Comparison of ENCODE assay signal across 25 cellular contexts in genomic region chr3:194386610-194387009, GRCh38. TPM values are rescaled to one million over a fixed set of nuclear protein-coding genes. Genes with fewer than 3 reads are reported as not detected.
A peak's percentile ranks its signal among the peaks of the same experiment; 100 is the strongest.
DNase-seq lines count a peak whose midpoint lies in the region; ATAC-seq and TF ChIP-seq lines count a peak whose summit lies in the region.
"Had no signal": no experiment of that assay in that cellular context is flagged by ENCODE, and none has a peak within 500 bp of the region (broad histone marks: within the 10 kb centered on the region; RNA-seq: fewer than 3 reads in every experiment).

No MANE protein-coding gene starts in this region.

- peaks cover 13% of the 10 kb centered on the region for H3K9me3 Mint-ChIP-seq in activated CD8-positive, alpha-beta memory T cell treated with anti-CD3 and anti-CD28 coated beads, Interleukin-2, amount 10 ng/mL, durations not matched to agents 7 days and 5 days (ENCODE audit: low read depth)

- intact Hi-C loops in left ventricle myocardium inferior (cut with micrococcal nuclease) (no loop called here), A673 (cut with micrococcal nuclease; ENCODE audit: unreplicated experiment) (no loop called here)

- H3K27ac Mint-ChIP-seq in activated CD8-positive, alpha-beta memory T cell treated with anti-CD3 and anti-CD28 coated beads, Interleukin-2, amount 10 ng/mL, durations not matched to agents 7 days and 5 days = no peak overlapping the region
- H3K27ac Mint-ChIP-seq: activated T-cell treated with anti-CD3 and anti-CD28 coated beads, Interleukin-2, amount 50 U/mL, for 24 hours; CD4-positive, CD25-positive, alpha-beta regulatory T cell had no signal

- no TSS peak for BruUV-seq in A673 (replicated peaks; lab: Mats Ljungman, UMichigan)

- H2BK5ac ChIP-seq in neuronal stem cell (ENCODE audit: low read length) = no peak overlapping the region

- H3K27me3 ChIP-seq in neuronal stem cell (ENCODE audit: control insufficient read depth in 3 of 3, insufficient read depth in 3 of 3, low read depth in 1 of 3, low read length in 3 of 3) (no peaks in the 10 kb centered on the region), left ventricle myocardium inferior (ENCODE audit: low read depth) (peaks cover 43% of the 10 kb centered on the region), A673 (replicated peaks; ENCODE audit: insufficient read depth, low read depth, low read length, poor library complexity) (no peaks in the 10 kb centered on the region)
- H3K27me3 ChIP-seq: transverse colon had no signal

- no peaks in the 10 kb centered on the region for H3K4me1 Mint-ChIP-seq in activated CD8-positive, alpha-beta memory T cell treated with anti-CD3 and anti-CD28 coated beads, Interleukin-2, amount 10 ng/mL, durations not matched to agents 7 days and 5 days
- H3K4me1 Mint-ChIP-seq: CD4-positive, CD25-positive, alpha-beta regulatory T cell had no signal

- H3K23ac ChIP-seq in neuronal stem cell (ENCODE audit: low read depth, low read length, poor library complexity) = no peak overlapping the region

- no peak overlapping the region for H2BK12ac ChIP-seq in neuronal stem cell (ENCODE audit: low read length)

- no peaks in the 10 kb centered on the region for H3K79me1 ChIP-seq in neuronal stem cell (ENCODE audit: low read depth, low read length)

- no peak overlapping the region for H3K14ac ChIP-seq in neuronal stem cell (ENCODE audit: low read length)

- H3K27ac ChIP-seq in neuronal stem cell (replicated peaks; ENCODE audit: low read length) (no peak overlapping the region), RWPE1 (no peak overlapping the region), left ventricle myocardium inferior (replicated peaks) (no peak overlapping the region), A673 (ENCODE audit: low read depth, low read length, poor library complexity, severe bottlenecking) (no peak overlapping the region)
- H3K27ac ChIP-seq: stomach, transverse colon had no signal

- no peaks in the 10 kb centered on the region for H3K36me3 Mint-ChIP-seq in activated CD8-positive, alpha-beta memory T cell treated with anti-CD3 and anti-CD28 coated beads, Interleukin-2, amount 10 ng/mL, durations not matched to agents 7 days and 5 days
- H3K36me3 Mint-ChIP-seq: CD4-positive, CD25-positive, alpha-beta regulatory T cell had no signal

- CTCF ChIA-PET in activated CD8-positive, alpha-beta memory T cell treated with anti-CD3 and anti-CD28 coated beads, Interleukin-2, amount 10 ng/mL, durations not matched to agents 7 days and 5 days (lab: Charles Lee) = no interaction called here
- CTCF ChIA-PET in RWPE1 (lab: Yijun Ruan, JAX) (interaction anchor here (0.6 to 1.2 kb wide), 4 partner anchors 27 to 623 kb away, joined by 3 to 5 read pairs (median 3); no protein-coding TSS in a partner anchor), A673 (lab: Charles Lee) (no interaction called here)

- no peak overlapping the region for H3K9ac ChIP-seq in neuronal stem cell (ENCODE audit: low read depth, low read length, poor library complexity)

- no peak overlapping the region for H4K8ac ChIP-seq in neuronal stem cell (ENCODE audit: low read depth, low read length)

- H3K36me3 ChIP-seq in neuronal stem cell (replicated peaks in 1 of 2; ENCODE audit: control insufficient read depth in 2 of 2, insufficient read depth in 2 of 2, low read length in 2 of 2) (no peaks in the 10 kb centered on the region), left ventricle myocardium inferior (no peaks in the 10 kb centered on the region), A673 (ENCODE audit: insufficient read depth, low read length, poor library complexity, severe bottlenecking) (no peaks in the 10 kb centered on the region)
- H3K36me3 ChIP-seq: stomach, transverse colon had no signal

- H3K4me2 ChIP-seq in neuronal stem cell (ENCODE audit: insufficient read depth, low read length, poor library complexity, severe bottlenecking) = no peak overlapping the region

- peaks cover 24% of the 10 kb centered on the region for H3K27me3 Mint-ChIP-seq in activated CD8-positive, alpha-beta memory T cell treated with anti-CD3 and anti-CD28 coated beads, Interleukin-2, amount 10 ng/mL, durations not matched to agents 7 days and 5 days
- H3K27me3 Mint-ChIP-seq: activated T-cell treated with anti-CD3 and anti-CD28 coated beads, Interleukin-2, amount 50 U/mL, for 24 hours had no signal

- H3K4me1 ChIP-seq in neuronal stem cell (ENCODE audit: control insufficient read depth in 2 of 2, insufficient read depth in 1 of 2, low read depth in 1 of 2, low read length in 2 of 2) (peaks cover 6 to 20% of the 10 kb centered on the region in 2 donors), left ventricle myocardium inferior (no peaks in the 10 kb centered on the region), A673 (ENCODE audit: insufficient read depth, low read length, poor library complexity, severe bottlenecking) (peaks cover 6% of the 10 kb centered on the region)
- H3K4me1 ChIP-seq: transverse colon had no signal

- no peak overlapping the region for H2AK5ac ChIP-seq in neuronal stem cell (ENCODE audit: low read depth, low read length)

- no peak overlapping the region for H2BK120ac ChIP-seq in neuronal stem cell (ENCODE audit: low read depth, low read length)

- H3K18ac ChIP-seq in neuronal stem cell (ENCODE audit: low read length) = no peak overlapping the region

- POLR2A ChIA-PET in RWPE1 (lab: Yijun Ruan, JAX; ENCODE audit: low non-redundant PET) = no interaction called here
- POLR2A ChIA-PET in A673 (lab: Charles Lee; ENCODE audit: low non-redundant PET) = interaction anchor here (0.6 kb wide), 1 partner anchor 217 kb away, joined by 3 read pairs; no protein-coding TSS in a partner anchor

- no peak overlapping the region for H3K4me3 Mint-ChIP-seq in activated CD8-positive, alpha-beta memory T cell treated with anti-CD3 and anti-CD28 coated beads, Interleukin-2, amount 10 ng/mL, durations not matched to agents 7 days and 5 days
- H3K4me3 Mint-ChIP-seq: activated T-cell treated with anti-CD3 and anti-CD28 coated beads, Interleukin-2, amount 50 U/mL, for 24 hours; brain; CD4-positive, CD25-positive, alpha-beta regulatory T cell had no signal

- H3K4ac ChIP-seq in neuronal stem cell (ENCODE audit: low read length) = no peak overlapping the region

- H4K91ac ChIP-seq in neuronal stem cell (ENCODE audit: low read depth, low read length, poor library complexity) = no peak overlapping the region

- H3K4me3 ChIP-seq in LNCaP clone FGC (ENCODE audit: low read depth, low read length) (no peak overlapping the region), neuronal stem cell (ENCODE audit: low read length in 2 of 2) (no peak overlapping the region), left ventricle myocardium inferior (no peak overlapping the region), A673 (ENCODE audit: low read depth, low read length, poor library complexity, severe bottlenecking) (no peak overlapping the region)
- H3K4me3 ChIP-seq: stomach, transverse colon had no signal

- no CpG with 5 or more reads among the region's 8 CpGs for WGBS in neuronal stem cell (ENCODE audit: extremely low coverage in 2 of 2, insufficient read length in 2 of 2, insufficient replicate concordance in 1 of 2), 2 donors

- ATAC-seq in activated CD8-positive, alpha-beta memory T cell treated with anti-CD3 and anti-CD28 coated beads, Interleukin-2, amount 10 ng/mL, durations not matched to agents 7 days and 5 days = no peak

- TF ChIP-seq CTCF in LNCaP clone FGC (IDR thresholded peaks at IDR 0.05; ENCODE audit: control insufficient read depth, extremely low read depth, insufficient read depth) (no peak), RWPE1 (conservative IDR thresholded peaks at IDR 0.05; ENCODE audit: low read depth) (no peak), left ventricle myocardium inferior (IDR thresholded peaks at IDR 0.05; ENCODE audit: borderline replicate concordance) (no peak), A673 (conservative IDR thresholded peaks at IDR 0.05; ENCODE audit: low read depth, low read length) (no peak)

- DNase-seq in activated CD8-positive, alpha-beta memory T cell treated with anti-CD3 and anti-CD28 coated beads for 24 hours = peak; percentile 24
- DNase-seq in activated CD8-positive, alpha-beta memory T cell treated with anti-CD3 and anti-CD28 coated beads, Interleukin-2, amount 10 ng/mL, durations not matched to agents 7 days and 5 days = no peak
- peak; percentile 35 for DNase-seq in LNCaP clone FGC (ENCODE audit: low read depth)
- peak; percentile 26 for DNase-seq in NOMO-1 treated with DMSO at 0.1 percent for 48 hours (lab: John Stamatoyannopoulos, UW; ENCODE audit: unreplicated experiment)
- DNase-seq in neuronal stem cell (ENCODE audit: low spot score) = no peak
- no peak for DNase-seq in RWPE1 (ENCODE audit: low spot score)
- DNase-seq in left ventricle myocardium inferior = no peak
- no peak for DNase-seq in A673 (ENCODE audit: low spot score)
- DNase-seq: activated CD4-positive, CD25-positive, alpha-beta regulatory T cell treated with anti-CD3 and anti-CD28 coated beads, Interleukin-2, amount 50 U/mL, for 72 hours; activated gamma-delta T cell treated with Interleukin-2 at 50 U/mL for 16 hours; CD4-positive, CD25-positive, alpha-beta regulatory T cell; DMS 273 treated with DMSO at 0.1 percent for 48 hours; effector CD8-positive, alpha-beta T cell; KG1; mammary epithelial cell; MV-4-11; NCI-H2171; stomach; transverse colon had no signal

- peaks cover 2 to 5% of the 10 kb centered on the region in 2 donors for H3K9me3 ChIP-seq in neuronal stem cell (replicated peaks in 1 of 2; ENCODE audit: control insufficient read depth in 2 of 2, insufficient read depth in 1 of 2, low read depth in 1 of 2, low read length in 2 of 2)
- peaks cover 14% of the 10 kb centered on the region for H3K9me3 ChIP-seq in left ventricle myocardium inferior (replicated peaks)
- H3K9me3 ChIP-seq in A673 (ENCODE audit: low read depth, low read length, poor library complexity, severe bottlenecking) = peaks cover 9% of the 10 kb centered on the region

- H2AFZ ChIP-seq in neuronal stem cell (ENCODE audit: low read length) = peak overlapping the region; percentile 30

- H2BK15ac ChIP-seq in neuronal stem cell (ENCODE audit: low read length) = no peak overlapping the region

RNA-seq across cellular contexts. Expression of gene GP5, which starts 12.5 kb away (rescaled TPM):
- total RNA-seq in activated CD8-positive, alpha-beta memory T cell treated with anti-CD3 and anti-CD28 coated beads, Interleukin-2, amount 10 ng/mL, durations not matched to agents 7 days and 5 days = under 1 TPM; 0.28 to 0.53 TPM
- 0.03 TPM for polyA plus RNA-seq in neuronal stem cell (2013, experiment 1 of 2)
- 0.01 TPM for polyA plus RNA-seq in neuronal stem cell (2013, experiment 2 of 2)
- total RNA-seq in left ventricle myocardium inferior = not detected
- total RNA-seq in A673 (2021) = 0.09 and 0.11 TPM in 2 replicates
- total RNA-seq: epithelial cell of proximal tubule, HT1080, transverse colon had no signal
- polyA plus RNA-seq: mammary epithelial cell, stomach had no signal

RNA-seq across cellular contexts. Expression of gene LRRC15, which starts 17.1 kb away (rescaled TPM):
- not detected for total RNA-seq in activated CD8-positive, alpha-beta memory T cell treated with anti-CD3 and anti-CD28 coated beads, Interleukin-2, amount 10 ng/mL, durations not matched to agents 7 days and 5 days
- polyA plus RNA-seq in neuronal stem cell (2013, experiment 1 of 2) = 0.01 TPM
- 0.01 TPM for polyA plus RNA-seq in neuronal stem cell (2013, experiment 2 of 2)
- 0.14 TPM for total RNA-seq in left ventricle myocardium inferior
- total RNA-seq in A673 (2021) = not detected in 2 replicates
- total RNA-seq: CD4-positive, CD25-positive, alpha-beta regulatory T cell; epithelial cell of proximal tubule; kidney epithelial cell; pulmonary artery endothelial cell had no signal
- polyA plus RNA-seq: CD4-positive, CD25-positive, alpha-beta regulatory T cell; mammary epithelial cell had no signal

RNA-seq across cellular contexts. Expression of gene CPN2, which starts 35.5 kb away (rescaled TPM):
- not detected for total RNA-seq in activated CD8-positive, alpha-beta memory T cell treated with anti-CD3 and anti-CD28 coated beads, Interleukin-2, amount 10 ng/mL, durations not matched to agents 7 days and 5 days
- not detected for polyA plus RNA-seq in neuronal stem cell (2013, experiment 1 of 2)
- polyA plus RNA-seq in neuronal stem cell (2013, experiment 2 of 2) = not detected
- total RNA-seq in left ventricle myocardium inferior (2.4 TPM), A673 (2021) (not detected in 2 replicates)
- total RNA-seq: CD4-positive, CD25-positive, alpha-beta regulatory T cell; epithelial cell of proximal tubule; HT1080; kidney epithelial cell; mammary epithelial cell; pulmonary artery endothelial cell; stomach had no signal
- polyA plus RNA-seq: CD4-positive, CD25-positive, alpha-beta regulatory T cell; mammary epithelial cell; stomach had no signal

Comparison
In these comparisons a context has a peak if more than half of its experiments do, and no peak if none do; other contexts are left out.
1. DNase-seq: peak in activated CD8-positive, alpha-beta memory T cell treated with anti-CD3 and anti-CD28 coated beads for 24 hours (single experiment), LNCaP clone FGC (single experiment) and NOMO-1 treated with DMSO at 0.1 percent for 48 hours (single experiment); none in activated CD8-positive, alpha-beta memory T cell treated with anti-CD3 and anti-CD28 coated beads, Interleukin-2, amount 10 ng/mL, durations not matched to agents 7 days and 5 days (single experiment), neuronal stem cell (single experiment), RWPE1 (single experiment), left ventricle myocardium inferior (single experiment) and A673 (single experiment).